In the genomic region with DNA sequence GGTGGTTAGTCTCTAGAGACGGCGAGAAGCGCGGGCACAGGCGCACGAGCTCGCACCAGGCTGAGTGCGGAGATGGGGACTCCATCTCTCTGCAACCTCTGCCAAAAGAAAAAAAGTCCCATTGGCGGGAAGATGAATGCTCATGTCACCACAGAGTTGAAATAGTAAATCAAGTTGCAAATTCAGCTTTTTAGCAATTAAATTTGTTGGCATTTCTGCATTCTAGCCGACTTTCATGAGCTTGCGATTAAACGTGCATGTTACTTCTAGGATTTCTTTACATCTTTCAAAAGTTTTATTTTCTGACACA, we compare ENCODE assay signal across 1 cellular context.
TF ChIP-seq lines count a peak whose summit lies in the region.

No MANE protein-coding gene starts in this region.

TF ChIP-seq in HCT116, 20 proteins besides CTCF, POLR2A, EP300 and RAD21 (continued from another document):
- TF ChIP-seq SRF (IDR thresholded peaks at IDR 0.05; ENCODE audit: low read depth) (no peak), ZFX (IDR thresholded peaks at IDR 0.05) (no peak), ZNF274 (IDR thresholded peaks at IDR 0.05; ENCODE audit: low read depth, low read length) (no peak), MAX (IDR thresholded peaks at IDR 0.05) (no peak), EZH2phosphoT487 (IDR thresholded peaks at IDR 0.05; ENCODE audit: borderline replicate concordance) (no peak), ZBTB33 (IDR thresholded peaks at IDR 0.05; ENCODE audit: extremely low read depth, insufficient replicate concordance, low read length) (no peak), SP1 (IDR thresholded peaks at IDR 0.05; ENCODE audit: low read depth) (no peak), EZH2 (IDR thresholded peaks at IDR 0.05) (no peak), EGR1 (IDR thresholded peaks at IDR 0.05; ENCODE audit: low read depth) (no peak), YY1 (IDR thresholded peaks at IDR 0.05; ENCODE audit: extremely low read depth, insufficient replicate concordance, low read depth, low read length) (no peak)
